ENCODE assay signal across 1 cellular context in the genomic region with DNA sequence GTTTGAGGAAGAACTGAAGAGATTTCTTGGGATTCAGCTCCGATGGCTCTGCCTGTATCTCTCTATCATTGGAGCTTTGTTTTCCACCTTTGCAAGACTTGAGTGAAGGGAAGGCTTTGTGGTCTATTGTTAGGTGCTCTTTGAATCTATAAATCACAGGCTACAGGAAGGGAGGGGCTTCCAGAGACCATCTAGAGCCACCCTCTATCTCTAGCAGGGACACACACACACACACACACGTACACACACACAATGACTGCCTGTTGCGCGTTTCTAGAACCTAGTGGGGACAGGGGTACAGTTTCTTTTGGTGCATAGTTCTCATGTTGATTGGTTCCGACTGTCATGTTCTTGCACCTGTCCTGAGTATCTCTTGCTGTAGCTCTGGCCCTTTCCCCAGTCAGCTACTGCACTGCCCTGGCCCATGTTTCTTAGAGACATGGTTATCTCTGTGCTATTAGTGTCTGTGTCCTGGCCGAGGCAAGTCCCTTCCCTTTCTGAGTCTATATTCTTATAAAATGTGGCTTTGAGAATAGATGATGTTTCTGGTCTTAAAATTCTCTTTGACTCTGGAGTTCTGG.
TF ChIP-seq lines count a peak whose summit lies in the region.

No MANE protein-coding gene starts in this region.

TF ChIP-seq in H1, 55 proteins besides CTCF, POLR2A, EP300 and RAD21 (continued from another document):
- TF ChIP-seq, protein P1, sequence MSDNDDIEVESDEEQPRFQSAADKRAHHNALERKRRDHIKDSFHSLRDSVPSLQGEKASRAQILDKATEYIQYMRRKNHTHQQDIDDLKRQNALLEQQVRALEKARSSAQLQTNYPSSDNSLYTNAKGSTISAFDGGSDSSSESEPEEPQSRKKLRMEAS (IDR thresholded peaks at IDR 0.05): no peak
- TF ChIP-seq CBX5 (IDR thresholded peaks at IDR 0.05; ENCODE audit: low read depth, low read length) (no peak), SIX5 (IDR thresholded peaks at IDR 0.05; ENCODE audit: low read depth, low read length) (no peak), TEAD4 (IDR thresholded peaks at IDR 0.05; ENCODE audit: low read depth, low read length) (no peak), NANOG (IDR thresholded peaks at IDR 0.05; ENCODE audit: insufficient read depth, low read depth, low read length, poor library complexity, severe bottlenecking) (no peak), POLR2AphosphoS5 (IDR thresholded peaks at IDR 0.05; ENCODE audit: low read depth, low read length) (no peak), SIRT6 (IDR thresholded peaks at IDR 0.05; ENCODE audit: low read length) (no peak)
